ENCODE assay signal across 14 cellular contexts in the genomic region with DNA sequence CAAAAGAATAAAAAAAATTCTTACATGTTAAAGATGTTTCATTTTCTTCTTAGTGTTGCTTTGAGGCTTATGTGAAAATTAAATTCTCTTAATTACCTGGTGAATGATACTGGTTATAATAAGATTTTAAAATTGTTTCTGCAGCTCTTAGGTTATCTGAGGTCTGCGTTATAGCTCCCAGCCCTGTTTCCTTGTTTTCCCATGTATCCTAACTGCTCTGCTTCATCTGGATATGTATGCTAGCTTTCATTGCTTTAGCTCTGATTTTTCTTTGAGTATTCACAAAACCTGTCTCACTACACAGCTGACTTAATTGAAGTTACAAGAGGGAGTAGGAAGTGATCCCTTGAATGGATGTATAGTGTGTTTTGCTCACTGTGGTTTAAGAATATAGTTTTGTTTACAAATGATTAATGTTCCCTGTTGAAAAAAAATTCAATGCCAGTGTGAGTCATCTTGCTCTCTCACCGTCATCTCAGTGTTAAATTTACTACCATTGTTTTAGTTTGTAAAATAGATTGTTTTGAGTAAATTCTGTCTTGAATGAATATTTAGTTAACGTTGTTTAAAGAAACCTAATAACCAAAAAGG. TPM values are rescaled to one million over a fixed set of nuclear protein-coding genes. Genes with fewer than 3 reads are reported as not detected.
DNase-seq lines count a peak whose midpoint lies in the region; ATAC-seq and TF ChIP-seq lines count a peak whose summit lies in the region.
"Had no signal": no experiment of that assay in that cellular context is flagged by ENCODE, and none has a peak within 500 bp of the region (broad histone marks: within the 10 kb centered on the region; RNA-seq: fewer than 3 reads in every experiment).

No MANE protein-coding gene starts in this region.

- ATAC-seq in GM21825 (IDR thresholded peaks at IDR 0.05; ENCODE audit: unreplicated experiment) (no peak), GM18517 (IDR thresholded peaks at IDR 0.05; ENCODE audit: unreplicated experiment) (no peak)
- ATAC-seq: CD8-positive, alpha-beta T cell; gastrocnemius medialis; left lung had no signal

- in situ Hi-C loops in brain microvascular endothelial cell (cut with HindIII; ENCODE audit: low pct_ligation_motif_present, low sequenced_read_pairs) = loop anchor here (25.0 kb wide), 1 partner anchor 404 kb away; no protein-coding TSS in a partner anchor

- H3K36me3 ChIP-seq in brain microvascular endothelial cell (replicated peaks) = peaks cover 20% of the 10 kb centered on the region

- DNase-seq in DMS53 (lab: John Stamatoyannopoulos, UW) (peak; percentile 50), NCI-H226 (peak; percentile 34), brain microvascular endothelial cell (peak; percentile 16), lung microvascular endothelial cell (ENCODE audit: low read depth in 2 of 2) (peak; percentile 40 to 90), NCI-H1048 (lab: John Stamatoyannopoulos, UW) (no peak), lower leg skin (ENCODE audit: low spot score in 2 of 2) (no peak)
- DNase-seq: CD8-positive, alpha-beta T cell; gastrocnemius medialis; left lung; NCI-H345; Peyer's patch; stimulated activated naive CD4-positive, alpha-beta T cell had no signal

- no peak for TF ChIP-seq POLR2A in lower leg skin (IDR thresholded peaks at IDR 0.05)

- 72 to 74% methylated on average over 3 of the region's 3 CpGs for WGBS in lower leg skin, 2 donors

- no peaks in the 10 kb centered on the region for H3K27me3 ChIP-seq in brain microvascular endothelial cell (replicated peaks)
- H3K27me3 ChIP-seq: gastrocnemius medialis, left lung, Peyer's patch had no signal

- H3K27ac ChIP-seq in brain microvascular endothelial cell = no peak overlapping the region
- H3K27ac ChIP-seq: gastrocnemius medialis, left lung, Peyer's patch had no signal

- intact Hi-C loops in lower leg skin (cut with DNase I; ENCODE audit: low total_unique reads) = no loop called here

- no peak for TF ChIP-seq CTCF in brain microvascular endothelial cell (IDR thresholded peaks at IDR 0.05; ENCODE audit: low read depth, low read length, missing control alignments)
- TF ChIP-seq CTCF in lower leg skin (IDR thresholded peaks at IDR 0.05) = no peak

- H3K4me3 ChIP-seq in brain microvascular endothelial cell (ENCODE audit: low read depth, low read length) (no peak overlapping the region), lower leg skin (ENCODE audit: low read depth, poor library complexity, severe bottlenecking) (no peak overlapping the region)
- H3K4me3 ChIP-seq: gastrocnemius medialis, left lung, Peyer's patch had no signal

RNA-seq across cellular contexts. Expression of gene CPSF6, which starts 26.8 kb away (rescaled TPM):
- total RNA-seq in lung microvascular endothelial cell (14.9 and 17.0 TPM in 2 replicates), lower leg skin (10 to 100 TPM; 17.0 to 29.5 (median 20.2) TPM)

Comparison
In these comparisons a context has a peak if more than half of its experiments do, and no peak if none do; other contexts are left out.
1. DNase-seq: peak in DMS53 (single experiment), NCI-H226 (single experiment), brain microvascular endothelial cell (single experiment) and lung microvascular endothelial cell (2 of 2); none in NCI-H1048 (single experiment) and lower leg skin (0 of 2).